In the genomic region with DNA sequence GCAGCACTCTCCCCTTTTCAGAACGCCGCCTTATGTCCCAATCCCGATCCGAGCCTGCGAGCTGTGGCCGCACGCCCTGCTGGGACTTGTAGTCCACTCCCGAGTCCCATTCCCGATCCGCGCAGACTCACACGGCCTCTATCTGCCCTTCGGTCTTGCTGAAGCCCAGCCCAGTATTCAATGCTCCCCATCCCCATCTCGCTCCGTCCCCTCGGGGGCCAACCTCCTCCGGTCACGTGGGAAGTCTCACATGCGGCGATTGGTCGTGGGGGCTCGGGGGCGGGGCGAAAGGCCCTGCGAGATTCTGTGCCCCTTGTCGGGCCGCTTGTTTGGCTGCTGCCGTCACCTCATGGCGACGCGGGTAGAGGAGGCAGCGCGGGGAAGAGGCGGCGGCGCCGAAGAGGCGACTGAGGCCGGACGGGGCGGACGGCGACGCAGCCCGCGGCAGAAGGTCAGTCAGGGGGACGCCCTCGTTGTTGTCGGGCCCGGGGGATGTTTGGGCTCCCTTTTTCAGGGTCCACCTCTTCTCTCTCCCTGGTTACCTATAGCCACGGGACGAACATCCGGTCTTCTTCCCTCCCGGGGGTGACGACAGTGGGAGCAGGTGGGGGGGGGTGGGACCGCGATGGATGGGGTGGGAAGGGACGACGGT, we compare ENCODE assay signal across 8 cellular contexts. TPM values are rescaled to one million over a fixed set of nuclear protein-coding genes. Genes with fewer than 3 reads are reported as not detected.
DNase-seq lines count a peak whose midpoint lies in the region; ATAC-seq and TF ChIP-seq lines count a peak whose summit lies in the region.

A gene (plus strand): TSS at position 328 of the 652 bp plus-strand sequence. CDS start 22 bp downstream, at position 350.

- peak; percentile 95 for DNase-seq in AG20443 (ENCODE audit: low spot score)
- peak; percentile 94 for DNase-seq in NCI-H510A (lab: John Stamatoyannopoulos, UW)
- peak; percentile 87 for DNase-seq in activated CD4-positive, alpha-beta T cell treated with anti-CD3 and anti-CD28 coated beads for 1 hour
- DNase-seq in cerebellum (ENCODE audit: low spot score): peak; percentile 94
- peak; percentile 100 for DNase-seq in islet precursor cell
- DNase-seq in stimulated activated CD4-positive, alpha-beta T cell treated with anti-CD3 and anti-CD28 coated beads, Interleukin-12 subunit alpha, Interleukin-12 subunit beta, amount 100 ng/mL, for 48 hours (ENCODE audit: low read depth in 2 of 3, low spot score in 1 of 3): peak; percentile 85 to 94 (median 92)

- peak; percentile 91 for TF ChIP-seq POLR2A in GM19099 (IDR thresholded peaks at IDR 0.05; ENCODE audit: extremely low read depth, insufficient read length, low read depth)

- peak; percentile 99 for ATAC-seq in HG03432 (IDR thresholded peaks at IDR 0.05; ENCODE audit: unreplicated experiment)

RNA-seq across cellular contexts. Expression of the gene that starts here (rescaled TPM):
- total RNA-seq in cerebellum: 10.3 TPM

Comparison
In these comparisons a context has a peak if more than half of its experiments do, and no peak if none do; other contexts are left out.
1. Peak in every context shown above with its lines: DNase-seq and ATAC-seq.